17 cellular contexts compared by ENCODE assay signal in genomic region chr14:100715332-100715731, GRCh38. TPM values are rescaled to one million over a fixed set of nuclear protein-coding genes. Genes with fewer than 3 reads are reported as not detected.
DNase-seq lines count a peak whose midpoint lies in the region; ATAC-seq, FAIRE-seq and TF ChIP-seq lines count a peak whose summit lies in the region.
"Had no signal": no experiment of that assay in that cellular context is flagged by ENCODE, and none has a peak within 500 bp of the region (broad histone marks: within the 10 kb centered on the region; RNA-seq: fewer than 3 reads in every experiment).

No MANE protein-coding gene starts in this region.

- H3K27ac ChIP-seq in HepG2 (ENCODE audit: extremely low read length, insufficient read depth, low read length) (no peak overlapping the region), right lobe of liver (no peak overlapping the region), OCI-LY7 (ENCODE audit: low read depth, low read length, poor library complexity, severe bottlenecking) (no peak overlapping the region), kidney (ENCODE audit: low read depth in 2 of 2, low read length in 2 of 2) (no peak overlapping the region), pancreas (no peak overlapping the region)
- H3K27ac ChIP-seq: 22Rv1 had no signal

- peaks cover 20 to 33% (median 22%) of the 10 kb centered on the region in 3 donors for H3K4me1 Mint-ChIP-seq in naive B cell

- H2AFZ ChIP-seq in HepG2 (ENCODE audit: low read length) (no peak overlapping the region), OCI-LY7 (ENCODE audit: low read length) (no peak overlapping the region)

- FAIRE-seq in HepG2 (lab: Jason Lieb, UNC) (no peak), kidney (lab: Jason Lieb, UNC) (no peak), pancreas (lab: Jason Lieb, UNC) (no peak)
- FAIRE-seq: H1 had no signal

- peaks cover 0 to 7% of the 10 kb centered on the region in 2 donors for H3K36me3 Mint-ChIP-seq in naive B cell
- H3K36me3 Mint-ChIP-seq: CD4-positive, CD25-positive, alpha-beta regulatory T cell had no signal

- TF ChIP-seq EP300 in HepG2 (IDR thresholded peaks at IDR 0.05; ENCODE audit: low read depth in 2 of 2, low read length in 2 of 2) (no peak), HepG2 (CRISPR knock-in tag; IDR thresholded peaks at IDR 0.05; ENCODE audit: borderline replicate concordance) (no peak)

- H3K4me1 ChIP-seq in HepG2 (ENCODE audit: insufficient read depth, low read length) (peaks cover 78% of the 10 kb centered on the region), right lobe of liver (no peaks in the 10 kb centered on the region), OCI-LY7 (ENCODE audit: insufficient read depth, low read length, poor library complexity, severe bottlenecking) (peaks cover 24% of the 10 kb centered on the region), mucosa of descending colon (ENCODE audit: low read depth) (no peaks in the 10 kb centered on the region), kidney (ENCODE audit: control insufficient read depth in 1 of 2, insufficient read depth in 1 of 2, low read depth in 1 of 2, low read length in 2 of 2) (no peaks in the 10 kb centered on the region), pancreas (peaks cover 0 to 13% (median 12%) of the 10 kb centered on the region in 3 donors)
- H3K4me1 ChIP-seq: HAP-1 had no signal

- H3K9me2 ChIP-seq in OCI-LY7 (ENCODE audit: insufficient read depth, low read length) = no peaks in the 10 kb centered on the region

- H3K36me3 ChIP-seq in HepG2 (replicated peaks in 1 of 2; ENCODE audit: control insufficient read depth in 1 of 2, insufficient read depth in 2 of 2, low read length in 2 of 2) = no peaks in the 10 kb centered on the region
- H3K36me3 ChIP-seq in right lobe of liver = no peaks in the 10 kb centered on the region
- H3K36me3 ChIP-seq in OCI-LY7 (ENCODE audit: insufficient read depth, low read length) = no peaks in the 10 kb centered on the region
- no peaks in the 10 kb centered on the region for H3K36me3 ChIP-seq in mucosa of descending colon (ENCODE audit: low read depth)
- H3K36me3 ChIP-seq in kidney (ENCODE audit: control insufficient read depth in 1 of 2, insufficient read depth in 2 of 2, low read length in 2 of 2) = no peaks in the 10 kb centered on the region
- H3K36me3 ChIP-seq in pancreas = no peaks in the 10 kb centered on the region
- H3K36me3 ChIP-seq: HAP-1 had no signal

- no peaks in the 10 kb centered on the region for H3K79me2 ChIP-seq in HepG2 (ENCODE audit: insufficient read depth, low read length)
- H3K79me2 ChIP-seq in OCI-LY7 (ENCODE audit: insufficient read depth, low read depth, low read length) = no peaks in the 10 kb centered on the region

- CTCF ChIA-PET in HepG2 (lab: Yijun Ruan, JAX; ENCODE audit: low intra/inter-chr PET ratio, low total read pairs) = no interaction called here
- CTCF ChIA-PET in OCI-LY7 (lab: Charles Lee; ENCODE audit: unreplicated experiment) = no interaction called here

- H3K4me3 Mint-ChIP-seq in naive B cell = no peak overlapping the region
- H3K4me3 Mint-ChIP-seq: CD4-positive, CD25-positive, alpha-beta regulatory T cell had no signal

- BruUV-seq in HepG2 (replicated peaks; lab: Mats Ljungman, UMichigan) (no TSS peak), OCI-LY7 (replicated peaks; lab: Mats Ljungman, UMichigan) (no TSS peak)

- H3K4me3 ChIP-seq in HepG2 (replicated peaks in 1 of 3; ENCODE audit: insufficient read depth in 1 of 3, low read depth in 2 of 3, low read length in 3 of 3) = no peak overlapping the region
- H3K4me3 ChIP-seq in right lobe of liver = no peak overlapping the region
- H3K4me3 ChIP-seq in OCI-LY7 (ENCODE audit: low read depth, low read length, poor library complexity, severe bottlenecking) = no peak overlapping the region
- H3K4me3 ChIP-seq in mucosa of descending colon = no peak overlapping the region
- H3K4me3 ChIP-seq in kidney (ENCODE audit: low read length in 2 of 2) = no peak overlapping the region
- no peak overlapping the region for H3K4me3 ChIP-seq in pancreas
- H3K4me3 ChIP-seq: HAP-1 had no signal

- H3K9ac ChIP-seq in HepG2 (ENCODE audit: insufficient read depth, low read depth, low read length) (no peak overlapping the region), kidney (ENCODE audit: low read length in 2 of 2) (no peak overlapping the region)

- H3K27me3 ChIP-seq in HepG2 (ENCODE audit: control insufficient read depth in 1 of 2, insufficient read depth in 2 of 2, low read length in 2 of 2) (peaks cover 5 to 17% of the 10 kb centered on the region in 2 experiments; a peak in 4 of 5 replicates), right lobe of liver (no peaks in the 10 kb centered on the region), pancreas (no peaks in the 10 kb centered on the region)

- ATAC-seq in HepG2 (no peak), right lobe of liver (no peak), naive B cell (ENCODE audit: low read depth in 2 of 2) (peak in 1 of 2 donors; percentile 39), mucosa of descending colon (no peak), pancreas (no peak)

- no peak for DNase-seq in HepG2 (ENCODE audit: low spot score)
- no peak for DNase-seq in right lobe of liver
- DNase-seq in OCI-LY7 (ENCODE audit: low spot score) = peak; percentile 24
- DNase-seq in naive B cell = peak; percentile 19
- DNase-seq in mucosa of descending colon = no peak
- no peak for DNase-seq in kidney
- no peak for DNase-seq in HuH-7 (ENCODE audit: low spot score)
- DNase-seq in pancreas = no peak
- DNase-seq: CD4-positive, CD25-positive, alpha-beta regulatory T cell; DMS53; GF-D8 had no signal

- POLR2A ChIA-PET in HepG2 (lab: Yijun Ruan, JAX) = no interaction called here
- POLR2A ChIA-PET in OCI-LY7 (lab: Charles Lee) = no interaction called here

- in situ Hi-C loops in HepG2 (cut with HindIII; ENCODE audit: extremely low pct_ligation_motif_present, low pct_unique_long_range_greater_than_20kb) = no loop called here

- H3K27me3 Mint-ChIP-seq in naive B cell = peaks cover 28 to 76% (median 75%) of the 10 kb centered on the region in 3 donors

- intact Hi-C loops in HepG2 (cut with micrococcal nuclease; ENCODE audit: unreplicated experiment) = no loop called here
- intact Hi-C loops in right lobe of liver (cut with DNase I) = loop anchor here in 1 of 2 donors (10.0 kb wide), 1 partner anchor 109 kb away; the partner anchor contains the start of gene MEG3
- intact Hi-C loops in OCI-LY7 (cut with micrococcal nuclease; ENCODE audit: unreplicated experiment) = no loop called here
- intact Hi-C loops in mucosa of descending colon (cut with DNase I, micrococcal nuclease) = no loop called here
- intact Hi-C loops in kidney (cut with DNase I) = no loop called here
- intact Hi-C loops in pancreas (cut with DNase I) = loop anchor here in 1 of 3 donors (10.0 kb wide), 1 partner anchor 109 kb away; the partner anchor contains the start of gene MEG3

- peaks cover 0 to 8% (median 4%) of the 10 kb centered on the region in 7 donors for H3K9me3 Mint-ChIP-seq in naive B cell

- 21% methylated on average over 7 of the region's 9 CpGs for WGBS in HepG2 (ENCODE audit: low lambda C conversion rate)
- WGBS in right lobe of liver (ENCODE audit: insufficient coverage, low coverage, low lambda C conversion rate, missing lambda C conversion rate) = 78% methylated on average over 6 of the region's 9 CpGs
- 87 to 92% methylated on average over 9 of the region's 9 CpGs for WGBS in pancreas, 2 donors

- TF ChIP-seq POLR2A in HepG2 (IDR thresholded peaks at IDR 0.05; ENCODE audit: insufficient read depth in 1 of 2, low read depth in 2 of 2, low read length in 2 of 2) (no peak), right lobe of liver (IDR thresholded peaks at IDR 0.05) (no peak)

- H3K9me3 ChIP-seq in HepG2 (ENCODE audit: low read length) (no peaks in the 10 kb centered on the region), right lobe of liver (no peaks in the 10 kb centered on the region), OCI-LY7 (ENCODE audit: low read length) (no peaks in the 10 kb centered on the region), mucosa of descending colon (no peaks in the 10 kb centered on the region), kidney (ENCODE audit: control insufficient read depth in 1 of 2, low read length in 2 of 2) (peaks cover 0 to 6% of the 10 kb centered on the region in 2 donors), pancreas (no peaks in the 10 kb centered on the region)
- H3K9me3 ChIP-seq: HAP-1 had no signal

- H3K4me2 ChIP-seq in HepG2 (ENCODE audit: low read depth, low read length) (peak overlapping the region; percentile 46; the same call in 1 of the 2 replicates), OCI-LY7 (ENCODE audit: low read length) (no peak overlapping the region)

- TF ChIP-seq RAD21 in HepG2 (CRISPR knock-in tag; IDR thresholded peaks at IDR 0.05) = no peak

- peak overlapping the region in 2 of 6 donors; percentile 45 to 47 for H3K27ac Mint-ChIP-seq in naive B cell

- TF ChIP-seq CTCF in HepG2 (CRISPR knock-in tag; IDR thresholded peaks at IDR 0.05) (no peak), right lobe of liver (IDR thresholded peaks at IDR 0.05) (no peak), OCI-LY7 (conservative IDR thresholded peaks at IDR 0.05; ENCODE audit: low read length) (no peak), mucosa of descending colon (IDR thresholded peaks at IDR 0.05) (no peak), kidney (IDR thresholded peaks at IDR 0.05; ENCODE audit: borderline replicate concordance, extremely low read depth, insufficient read depth) (no peak), pancreas (IDR thresholded peaks at IDR 0.05) (no peak)

- H4K20me1 ChIP-seq in HepG2 (ENCODE audit: insufficient read depth, low read length) (no peaks in the 10 kb centered on the region), OCI-LY7 (ENCODE audit: insufficient read depth, low read length) (no peaks in the 10 kb centered on the region)

RNA-seq across cellular contexts. Expression of gene DLK1, which starts 11.4 kb away (rescaled TPM):
- total RNA-seq in HepG2 (2016; rRNA removed; fragmentation: Illumina TruSeq; extraction: Trizol) = 48.2 and 95.5 TPM in 2 replicates
- total RNA-seq in HepG2 (2016; cell fraction: cytosol; rRNA removed; fragmentation: Illumina TruSeq; extraction: Trizol; ENCODE audit: low read depth) = 20.1 and 21.5 TPM in 2 replicates
- 42.8 and 103 TPM in 2 replicates for total RNA-seq in HepG2 (2016; cell fraction: insoluble cytoplasmic fraction; rRNA removed; fragmentation: Illumina TruSeq; extraction: Trizol)
- total RNA-seq in HepG2 (2016; cell fraction: membrane; rRNA removed; fragmentation: Illumina TruSeq; extraction: Trizol) = 36.0 and 50.6 TPM in 2 replicates
- total RNA-seq in HepG2 (2016; cell fraction: nucleus; rRNA removed; fragmentation: Illumina TruSeq; extraction: Trizol) = 89.0 and 105 TPM in 2 replicates
- 312 and 395 TPM in 2 replicates for polyA plus RNA-seq in HepG2 (2011; rRNA removed)
- polyA plus RNA-seq in HepG2 (2011; cell fraction: cytosol; rRNA removed) = 265 and 361 TPM in 2 replicates
- 341 and 399 TPM in 2 replicates for polyA plus RNA-seq in HepG2 (2011; cell fraction: nucleus; rRNA removed)
- polyA plus RNA-seq in HepG2 (2012) = 757 and 768 TPM in 2 replicates
- 47.2 and 71.3 TPM in 2 replicates for polyA plus RNA-seq in HepG2 (2016; cell fraction: cytosol; fragmentation: Illumina TruSeq; extraction: Trizol; ENCODE audit: low read depth)
- polyA plus RNA-seq in HepG2 (2016; cell fraction: insoluble cytoplasmic fraction; fragmentation: Illumina TruSeq; extraction: Trizol; ENCODE audit: low read depth) = 105 and 121 TPM in 2 replicates
- polyA plus RNA-seq in HepG2 (2016; cell fraction: membrane; fragmentation: Illumina TruSeq; extraction: Trizol; ENCODE audit: low read depth) = 59.9 and 79.2 TPM in 2 replicates
- polyA plus RNA-seq in HepG2 (2016; cell fraction: nucleus; fragmentation: Illumina TruSeq; extraction: Trizol; ENCODE audit: insufficient read depth, low read depth) = 324 and 361 TPM in 2 replicates
- 0.49 and 99.7 TPM in 2 replicates for polyA minus RNA-seq in HepG2 (2011; rRNA and poly(A)+ RNA removed; ENCODE audit: low replicate concordance)
- 86.7 and 119 TPM in 2 replicates for polyA minus RNA-seq in HepG2 (2011; cell fraction: cytosol; rRNA and poly(A)+ RNA removed)
- polyA minus RNA-seq in HepG2 (2011; cell fraction: nucleus; rRNA and poly(A)+ RNA removed) = 18.8 and 31.0 TPM in 2 replicates
- total RNA-seq in right lobe of liver = 10 to 100 TPM in 1 of 6 experiments, 1 to 10 TPM in 2, not detected in 3; 1.7 to 13.4 (median 3.8) TPM
- total RNA-seq in OCI-LY7 (2014; rRNA removed; shearing (Covaris generic)) = not detected in 2 replicates
- not detected in 2 replicates for total RNA-seq in OCI-LY7 (2022)
- polyA plus RNA-seq in naive B cell (ENCODE audit: low read depth in 6 of 6) = not detected
- total RNA-seq in mucosa of descending colon = 1 to 10 TPM in 1 of 3 donors, not detected in 2; 1.9 TPM
- total RNA-seq in kidney = not detected
- polyA plus RNA-seq in kidney (ENCODE audit: insufficient read depth, low read depth, low replicate concordance) = 0.17 TPM
- total RNA-seq in pancreas = 10 to 100 TPM in 4 of 6 donors, 1 to 10 TPM in 2; 7.7 to 65.5 (median 15.2) TPM
- polyA plus RNA-seq in pancreas = 10 to 100 TPM in 1 of 2 donors, 1 to 10 TPM in 1; 8.0 to 51.1 TPM
- total RNA-seq: A673; CD4-positive, CD25-positive, alpha-beta regulatory T cell; HT1080 had no signal
- polyA plus RNA-seq: BJ; CD4-positive, CD25-positive, alpha-beta regulatory T cell had no signal

Comparison
In these comparisons a context has a peak if more than half of its experiments do, and no peak if none do; other contexts are left out.
1. DNase-seq: peak in OCI-LY7 (single experiment) and naive B cell (single experiment); none in HepG2 (single experiment), right lobe of liver (0 of 3), mucosa of descending colon (0 of 3), kidney (single experiment), HuH-7 (single experiment) and pancreas (0 of 6).